Comparison of ENCODE assay signal across 24 cellular contexts in genomic region chr12:1006255-1006654, GRCh38.
"Had no signal": no experiment of that assay in that cellular context is flagged by ENCODE, and none has a peak within 500 bp of the region (broad histone marks: within the 10 kb centered on the region; RNA-seq: fewer than 3 reads in every experiment).

No MANE protein-coding gene starts in this region.

- H3K4me3 ChIP-seq: MG63, SK-N-MC had no signal

- ATAC-seq: activated T-helper 17 cell treated with anti-CD3 and anti-CD28 coated beads, Interleukin-2, amount 50 U/mL, for 72 hours; Right ventricle myocardium inferior had no signal

- H3K27ac ChIP-seq: brain microvascular endothelial cell, KMS-11, SK-N-MC, VCaP had no signal

- H3K4me2 ChIP-seq: KMS-11 had no signal

- H3K9ac ChIP-seq: KMS-11 had no signal

- H3K9me3 ChIP-seq: MG63 had no signal

- H3K36me3 ChIP-seq: brain microvascular endothelial cell had no signal

- DNase-seq: activated CD4-positive, alpha-beta memory T cell treated with anti-CD3 and anti-CD28 coated beads for 36 hours; activated CD4-positive, alpha-beta T cell treated with anti-CD3 and anti-CD28 coated beads, Interleukin-2, amount 10 ng/mL, durations not matched to agents 7 days and 5 days; activated CD4-positive, CD25-positive, alpha-beta regulatory T cell; activated CD8-positive, alpha-beta memory T cell treated with anti-CD3 and anti-CD28 coated beads for 24 hours; activated gamma-delta T cell; activated naive CD4-positive, alpha-beta T cell treated with anti-CD3 and anti-CD28 coated beads for 36 hours; activated T-cell treated with anti-CD3 and anti-CD28 coated beads, Interleukin-2, amount 50 U/mL, for 48 hours; brain microvascular endothelial cell; caudate nucleus; MG63; MV-4-11; NCI-H1092 treated with DMSO at 0.1 percent for 48 hours; NCI-H1417 treated with DMSO at 0.1 percent for 48 hours; NCI-H1694 treated with DMSO at 0.1 percent for 48 hours; NCI-H2029 treated with DMSO at 0.1 percent for 48 hours; NCI-H345; NCI-H510A; NCI-H526 treated with DMSO at 0.1 percent for 48 hours; T-helper 1 cell had no signal

- H3K27me3 ChIP-seq: brain microvascular endothelial cell, MG63 had no signal
